ENCODE assay signal across 8 cellular contexts in the genomic region with DNA sequence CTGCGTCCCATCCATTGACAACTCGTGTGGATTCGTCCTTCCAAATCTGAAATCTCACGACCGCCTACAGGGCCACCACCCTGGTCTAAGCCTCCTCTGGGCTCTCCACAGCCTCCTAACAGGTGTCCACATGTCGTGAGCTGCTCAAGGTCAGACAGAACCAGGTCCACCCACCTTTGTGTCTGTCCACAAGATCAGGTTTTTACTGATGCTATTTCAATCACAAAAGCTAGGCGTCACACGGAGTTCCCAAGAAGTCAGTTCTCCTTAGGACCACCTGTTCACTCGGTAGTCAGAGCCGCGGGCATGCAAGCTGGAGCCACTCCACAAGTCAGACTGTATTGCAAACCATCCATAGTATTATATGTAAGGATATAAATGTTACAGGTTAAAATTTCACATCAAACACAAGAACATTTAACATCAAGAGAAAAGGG. TPM values are rescaled to one million over a fixed set of nuclear protein-coding genes. Genes with fewer than 3 reads are reported as not detected.
DNase-seq lines count a peak whose midpoint lies in the region; ATAC-seq, FAIRE-seq and TF ChIP-seq lines count a peak whose summit lies in the region.

No MANE protein-coding gene starts in this region.

- no peak for TF ChIP-seq POLR2A in K562 (conservative IDR thresholded peaks at IDR 0.05)
- no peak for TF ChIP-seq POLR2A in GM18505 (IDR thresholded peaks at IDR 0.05; ENCODE audit: borderline replicate concordance, extremely low read depth, insufficient read depth, insufficient read length)

- H3K36me3 Mint-ChIP-seq in naive thymus-derived CD8-positive, alpha-beta T cell = peaks cover 0 to 4% (median 0%) of the 10 kb centered on the region in 3 donors

- in situ Hi-C loops in K562 (cut with MboI) = no loop called here

- H3K79me2 ChIP-seq in K562 (ENCODE audit: control insufficient read depth, insufficient read depth, low read length) = peaks cover 27% of the 10 kb centered on the region

- no TSS peak for BruUV-seq in K562 (replicated peaks; lab: Mats Ljungman, UMichigan)

- 64% methylated on average over 11 of the region's 11 CpGs for WGBS in K562 (ENCODE audit: insufficient coverage, low coverage, missing lambda C conversion rate)

- H3K4me2 ChIP-seq in K562 (ENCODE audit: insufficient read depth, low read length) = peak overlapping the region; percentile 99

- H3K36me3 ChIP-seq in HUES48 (ENCODE audit: control insufficient read depth, insufficient read depth, low read length) (peaks cover 8% of the 10 kb centered on the region; the same call in 1 of the 2 replicates), K562 (ENCODE audit: control insufficient read depth, insufficient read depth, low read length) (peaks cover 19% of the 10 kb centered on the region; the same call in 2 of the 3 replicates), mucosa of descending colon (ENCODE audit: low read depth) (no peaks in the 10 kb centered on the region)

- H3K4me1 Mint-ChIP-seq in naive thymus-derived CD8-positive, alpha-beta T cell = peaks cover 13 to 43% (median 37%) of the 10 kb centered on the region in 4 donors

- H3K27ac Mint-ChIP-seq in naive thymus-derived CD8-positive, alpha-beta T cell = peak overlapping the region; percentile 86 to 97 (median 96)

- TF ChIP-seq CTCF in AG04449 (IDR thresholded peaks at IDR 0.05; ENCODE audit: insufficient read depth, low read length, missing control alignments) (no peak), K562 (IDR thresholded peaks at IDR 0.05 in 2 of 3, conservative IDR thresholded peaks at IDR 0.05 in 1 of 3; ENCODE audit: insufficient read depth in 2 of 3, low read depth in 1 of 3, low read length in 3 of 3) (no peak), mucosa of descending colon (IDR thresholded peaks at IDR 0.05) (no peak)

- H3K27me3 Mint-ChIP-seq in naive thymus-derived CD8-positive, alpha-beta T cell = peaks cover 0 to 6% (median 0%) of the 10 kb centered on the region in 5 donors

- intact Hi-C loops in K562 (cut with micrococcal nuclease) = loop anchor here (2.0 kb wide), 1 partner anchor 59 kb away; a partner anchor contains a TSS
- intact Hi-C loops in mucosa of descending colon (cut with DNase I, micrococcal nuclease) = no loop called here

- FAIRE-seq in K562 (lab: Jason Lieb, UNC) = peak; percentile 58

- ATAC-seq in K562 (peak; percentile 5), GM18505 (IDR thresholded peaks at IDR 0.05; ENCODE audit: unreplicated experiment) (no peak), mucosa of descending colon (no peak), GM19397 (IDR thresholded peaks at IDR 0.05; ENCODE audit: unreplicated experiment) (no peak)
- ATAC-seq in naive thymus-derived CD8-positive, alpha-beta T cell = no peak

- H3K4me3 ChIP-seq in AG04449 (ENCODE audit: low read depth, low read length) (peak overlapping the region; percentile 70), HUES48 (ENCODE audit: low read depth, low read length) (peak overlapping the region; percentile 80), K562 (no peak overlapping the region), mucosa of descending colon (no peak overlapping the region)

- H3K9ac ChIP-seq in HUES48 (ENCODE audit: low read depth, low read length) = no peak overlapping the region
- peak overlapping the region; percentile 94 to 99 for H3K9ac ChIP-seq in K562 (ENCODE audit: insufficient read depth in 1 of 2, low read depth in 2 of 2, low read length in 2 of 2)

- no peak for TF ChIP-seq EP300 in K562 (IDR thresholded peaks at IDR 0.05; ENCODE audit: low read length)

- peak overlapping the region; percentile 100 for H2AFZ ChIP-seq in K562 (ENCODE audit: low read depth, low read length)

- TF ChIP-seq RAD21 in K562 (CRISPR knock-in tag; conservative IDR thresholded peaks at IDR 0.05 in 1 of 2, IDR thresholded peaks at IDR 0.05 in 1 of 2) = no peak

- H3K27ac ChIP-seq in HUES48 (ENCODE audit: low read depth, low read length) (no peak overlapping the region), K562 (ENCODE audit: extremely low read depth, low read depth, low read length) (no peak overlapping the region; the same call in 2 of the 3 replicates)

- no peaks in the 10 kb centered on the region for H3K9me3 Mint-ChIP-seq in naive thymus-derived CD8-positive, alpha-beta T cell

- H3K9me3 ChIP-seq in HUES48 (ENCODE audit: control insufficient read depth, insufficient read depth, low read length) (no peaks in the 10 kb centered on the region), K562 (replicated peaks; ENCODE audit: control insufficient read depth, insufficient read depth, low read depth, low read length) (no peaks in the 10 kb centered on the region), mucosa of descending colon (no peaks in the 10 kb centered on the region)

- DNase-seq in AG04449 (ENCODE audit: low read depth, low spot score) (no peak), K562 (ENCODE audit: extremely low read depth in 1 of 4, low spot score in 3 of 4) (no peak), ureter (ENCODE audit: low spot score) (no peak), mucosa of descending colon (no peak)
- DNase-seq in naive thymus-derived CD8-positive, alpha-beta T cell = no peak

- peaks cover 3% of the 10 kb centered on the region; the same call in 1 of the 2 replicates for H3K4me1 ChIP-seq in HUES48 (ENCODE audit: control insufficient read depth, insufficient read depth, low read length)
- H3K4me1 ChIP-seq in K562 (replicated peaks in 1 of 2; ENCODE audit: control insufficient read depth in 2 of 2, insufficient read depth in 2 of 2, low read length in 2 of 2) = peaks cover 17 to 33% of the 10 kb centered on the region in 2 experiments; a peak in 4 of 5 replicates
- peaks cover 4% of the 10 kb centered on the region for H3K4me1 ChIP-seq in mucosa of descending colon (ENCODE audit: low read depth)

- H4K20me1 ChIP-seq in K562 (replicated peaks; ENCODE audit: control insufficient read depth, insufficient read depth, low read length) = no peaks in the 10 kb centered on the region

- H3K27me3 ChIP-seq in HUES48 (ENCODE audit: control insufficient read depth, insufficient read depth, low read length) (peaks cover 21% of the 10 kb centered on the region), K562 (ENCODE audit: control insufficient read depth in 2 of 2, insufficient read depth in 2 of 2, low read length in 2 of 2) (no peaks in the 10 kb centered on the region)

- H3K4me3 Mint-ChIP-seq in naive thymus-derived CD8-positive, alpha-beta T cell = peak overlapping the region; percentile 77 to 92 (median 90)

- H3K9me1 ChIP-seq in K562 (ENCODE audit: control insufficient read depth, insufficient read depth, low read length) = no peaks in the 10 kb centered on the region

- CTCF ChIA-PET in AG04449 (lab: Yijun Ruan, JAX) (interaction anchor here (0.6 to 4.3 kb wide), 44 partner anchors 8 to 292 kb away, joined by 3 to 98 read pairs (median 5); a partner anchor contains a TSS), K562 (lab: Yijun Ruan, JAX; ENCODE audit: low intra/inter-chr PET ratio) (no interaction called here)

- POLR2A ChIA-PET in AG04449 (lab: Yijun Ruan, JAX) (no interaction called here), K562 (lab: Yijun Ruan, JAX) (interaction anchor here (0.9 to 11.2 kb wide), 10 partner anchors 9 to 59 kb away, joined by 3 to 118 read pairs (median 4); a partner anchor contains a TSS)
- POLR2A ChIA-PET in naive thymus-derived CD8-positive, alpha-beta T cell (lab: Charles Lee) = interaction anchor here (0.6 to 2.6 kb wide), 13 partner anchors 8 to 412 kb away, joined by 3 to 11 read pairs (median 5); a partner anchor contains a TSS

RNA-seq across cellular contexts. Expression of a gene that starts 0.5 kb away (rescaled TPM):
- total RNA-seq in K562 (2011; cell fraction: chromatin; rRNA removed; ENCODE audit: low replicate concordance) = 41.0 and 115 TPM in 2 replicates
- 111 and 120 TPM in 2 replicates for total RNA-seq in K562 (2011; cell fraction: nucleolus; rRNA removed)
- total RNA-seq in K562 (2011; cell fraction: nucleoplasm; rRNA removed) = 76.8 and 84.6 TPM in 2 replicates
- total RNA-seq in K562 (2014; rRNA removed) (237 and 302 TPM in 2 replicates), K562 (2014; rRNA removed; fragmentation: Illumina TruSeq; extraction: Trizol) (25.7 and 32.4 TPM in 2 replicates), K562 (2015; rRNA removed; fragmentation: Illumina TruSeq; extraction: Trizol) (67.7 and 68.7 TPM in 2 replicates), K562 (2021) (127 and 140 TPM in 2 replicates), ureter (42.8 TPM), mucosa of descending colon (10 to 100 TPM; 42.7 to 69.0 (median 45.7) TPM)
- polyA plus RNA-seq in K562 (2011; rRNA removed) (136 and 161 TPM in 2 replicates), K562 (2014; fragmentation: Illumina TruSeq; extraction: Trizol) (48.8 and 72.3 TPM in 2 replicates), K562 (2014; fragmentation: Nextera tagmentation; extraction: Ambion mirVana) (10 to 100 TPM in 1 of 2 experiments, 1 to 10 TPM in 1; 7.3 to 13.9 TPM), K562 (2014; rRNA removed) (300 and 346 TPM in 2 replicates)
- polyA plus RNA-seq in K562 (2011; cell fraction: cytosol; rRNA removed) = 293 and 491 TPM in 2 replicates
- 149 and 187 TPM in 2 replicates for polyA plus RNA-seq in K562 (2011; cell fraction: nucleus; rRNA removed)
- 197 and 211 TPM in 2 replicates for polyA plus RNA-seq in K562 (2012)
- 23.2 and 30.5 TPM in 2 replicates for polyA minus RNA-seq in K562 (2011; rRNA and poly(A)+ RNA removed)
- polyA minus RNA-seq in K562 (2011; cell fraction: cytosol; rRNA and poly(A)+ RNA removed) = 26.2 and 27.7 TPM in 2 replicates
- polyA minus RNA-seq in K562 (2011; cell fraction: nucleus; rRNA and poly(A)+ RNA removed) = 26.3 and 34.4 TPM in 2 replicates
- 10 to 100 TPM; 45.9 to 53.8 TPM for total RNA-seq in naive thymus-derived CD8-positive, alpha-beta T cell
- polyA plus RNA-seq in naive thymus-derived CD8-positive, alpha-beta T cell = 100 to 1,000 TPM; 109 to 173 (median 121) TPM

RNA-seq across cellular contexts. Expression of a gene that starts 13.5 kb away (rescaled TPM):
- total RNA-seq in K562 (2011; cell fraction: chromatin; rRNA removed; ENCODE audit: low replicate concordance) = 0.07 TPM in 1 of 2 replicates, not detected in the other
- under 0.01 TPM in 1 of 2 replicates, not detected in the other for total RNA-seq in K562 (2011; cell fraction: nucleolus; rRNA removed)
- total RNA-seq in K562 (2011; cell fraction: nucleoplasm; rRNA removed) = 0.07 TPM in 1 of 2 replicates, not detected in the other
- total RNA-seq in K562 (2014; rRNA removed) = not detected in 2 replicates
- total RNA-seq in K562 (2014; rRNA removed; fragmentation: Illumina TruSeq; extraction: Trizol) = not detected in 2 replicates
- not detected in 2 replicates for total RNA-seq in K562 (2015; rRNA removed; fragmentation: Illumina TruSeq; extraction: Trizol)
- total RNA-seq in K562 (2021) = not detected in 2 replicates
- polyA plus RNA-seq in K562 (2011; rRNA removed) = not detected in 2 replicates
- not detected in 2 replicates for polyA plus RNA-seq in K562 (2011; cell fraction: cytosol; rRNA removed)
- polyA plus RNA-seq in K562 (2011; cell fraction: nucleus; rRNA removed) = not detected in 2 replicates
- polyA plus RNA-seq in K562 (2012) = 0.01 TPM in 1 of 2 replicates, not detected in the other
- polyA plus RNA-seq in K562 (2014; fragmentation: Illumina TruSeq; extraction: Trizol) = not detected in 2 replicates
- polyA plus RNA-seq in K562 (2014; fragmentation: Nextera tagmentation; extraction: Ambion mirVana) = not detected
- polyA plus RNA-seq in K562 (2014; rRNA removed) = not detected in 2 replicates
- polyA minus RNA-seq in K562 (2011; rRNA and poly(A)+ RNA removed) = not detected in 2 replicates
- not detected in 2 replicates for polyA minus RNA-seq in K562 (2011; cell fraction: cytosol; rRNA and poly(A)+ RNA removed)
- under 0.01 TPM in 1 of 2 replicates, not detected in the other for polyA minus RNA-seq in K562 (2011; cell fraction: nucleus; rRNA and poly(A)+ RNA removed)
- total RNA-seq in naive thymus-derived CD8-positive, alpha-beta T cell = not detected
- polyA plus RNA-seq in naive thymus-derived CD8-positive, alpha-beta T cell = not detected
- total RNA-seq in ureter = not detected
- under 1 TPM; 0.24 to 0.95 (median 0.93) TPM for total RNA-seq in mucosa of descending colon

RNA-seq across cellular contexts. Expression of a gene that starts 47.8 kb away (rescaled TPM):
- 74.5 and 153 TPM in 2 replicates for total RNA-seq in K562 (2011; cell fraction: chromatin; rRNA removed; ENCODE audit: low replicate concordance)
- 62.1 and 70.9 TPM in 2 replicates for total RNA-seq in K562 (2011; cell fraction: nucleolus; rRNA removed)
- total RNA-seq in K562 (2011; cell fraction: nucleoplasm; rRNA removed) = 62.3 and 69.4 TPM in 2 replicates
- total RNA-seq in K562 (2014; rRNA removed) (6.5 and 8.6 TPM in 2 replicates), K562 (2014; rRNA removed; fragmentation: Illumina TruSeq; extraction: Trizol) (4.1 and 5.8 TPM in 2 replicates), K562 (2015; rRNA removed; fragmentation: Illumina TruSeq; extraction: Trizol) (7.4 and 7.5 TPM in 2 replicates), K562 (2021) (10.0 and 13.4 TPM in 2 replicates), ureter (71.7 TPM), mucosa of descending colon (10 to 100 TPM; 35.9 to 46.9 (median 44.3) TPM)
- polyA plus RNA-seq in K562 (2011; rRNA removed) (7.0 and 13.5 TPM in 2 replicates), K562 (2014; fragmentation: Illumina TruSeq; extraction: Trizol) (6.2 and 6.6 TPM in 2 replicates), K562 (2014; fragmentation: Nextera tagmentation; extraction: Ambion mirVana) (under 1 TPM; 0.50 to 0.51 TPM), K562 (2014; rRNA removed) (9.7 and 20.7 TPM in 2 replicates)
- 5.8 and 6.2 TPM in 2 replicates for polyA plus RNA-seq in K562 (2011; cell fraction: cytosol; rRNA removed)
- polyA plus RNA-seq in K562 (2011; cell fraction: nucleus; rRNA removed) = 82.8 and 102 TPM in 2 replicates
- 10.1 and 29.2 TPM in 2 replicates for polyA plus RNA-seq in K562 (2012)
- 7.7 and 10.8 TPM in 2 replicates for polyA minus RNA-seq in K562 (2011; rRNA and poly(A)+ RNA removed)
- polyA minus RNA-seq in K562 (2011; cell fraction: cytosol; rRNA and poly(A)+ RNA removed) = 3.4 and 6.3 TPM in 2 replicates
- 18.6 and 30.8 TPM in 2 replicates for polyA minus RNA-seq in K562 (2011; cell fraction: nucleus; rRNA and poly(A)+ RNA removed)
- 100 to 1,000 TPM; 101 to 110 TPM for total RNA-seq in naive thymus-derived CD8-positive, alpha-beta T cell
- polyA plus RNA-seq in naive thymus-derived CD8-positive, alpha-beta T cell = 10 to 100 TPM in 2 of 3 donors, 1 to 10 TPM in 1; 6.8 to 10.4 (median 10.3) TPM

RNA-seq across cellular contexts. Expression of a gene that starts 58.8 kb away (rescaled TPM):
- total RNA-seq in K562 (2011; cell fraction: chromatin; rRNA removed; ENCODE audit: low replicate concordance) = 13.7 and 28.2 TPM in 2 replicates
- total RNA-seq in K562 (2011; cell fraction: nucleolus; rRNA removed) = 20.1 and 23.2 TPM in 2 replicates
- total RNA-seq in K562 (2011; cell fraction: nucleoplasm; rRNA removed) = 23.9 and 30.5 TPM in 2 replicates
- total RNA-seq in K562 (2014; rRNA removed) (24.6 and 31.5 TPM in 2 replicates), K562 (2014; rRNA removed; fragmentation: Illumina TruSeq; extraction: Trizol) (11.1 and 12.6 TPM in 2 replicates), K562 (2015; rRNA removed; fragmentation: Illumina TruSeq; extraction: Trizol) (19.4 and 20.1 TPM in 2 replicates), K562 (2021) (32.7 and 37.0 TPM in 2 replicates), ureter (55.7 TPM), mucosa of descending colon (10 to 100 TPM; 19.5 to 87.1 (median 26.3) TPM)
- polyA plus RNA-seq in K562 (2011; rRNA removed) (25.3 and 29.5 TPM in 2 replicates), K562 (2014; fragmentation: Illumina TruSeq; extraction: Trizol) (29.8 and 35.8 TPM in 2 replicates), K562 (2014; fragmentation: Nextera tagmentation; extraction: Ambion mirVana) (1 to 10 TPM; 2.5 to 2.8 TPM), K562 (2014; rRNA removed) (28.4 and 32.2 TPM in 2 replicates)
- polyA plus RNA-seq in K562 (2011; cell fraction: cytosol; rRNA removed) = 39.3 and 67.9 TPM in 2 replicates
- polyA plus RNA-seq in K562 (2011; cell fraction: nucleus; rRNA removed) = 41.4 and 58.3 TPM in 2 replicates
- 35.4 TPM in 2 replicates for polyA plus RNA-seq in K562 (2012)
- polyA minus RNA-seq in K562 (2011; rRNA and poly(A)+ RNA removed) = 16.6 and 31.6 TPM in 2 replicates
- polyA minus RNA-seq in K562 (2011; cell fraction: cytosol; rRNA and poly(A)+ RNA removed) = 23.6 and 23.7 TPM in 2 replicates
- polyA minus RNA-seq in K562 (2011; cell fraction: nucleus; rRNA and poly(A)+ RNA removed) = 11.4 and 14.8 TPM in 2 replicates
- 10 to 100 TPM; 26.5 to 27.3 TPM for total RNA-seq in naive thymus-derived CD8-positive, alpha-beta T cell
- polyA plus RNA-seq in naive thymus-derived CD8-positive, alpha-beta T cell = 1 to 10 TPM; 3.9 to 6.9 (median 5.2) TPM

Comparison
In these comparisons a context has a peak if more than half of its experiments do, and no peak if none do; other contexts are left out.
1. H3K4me3 ChIP-seq: peak in AG04449 (single experiment) and HUES48 (single experiment); none in K562 (single experiment) and mucosa of descending colon (single experiment).